In the genomic region with DNA sequence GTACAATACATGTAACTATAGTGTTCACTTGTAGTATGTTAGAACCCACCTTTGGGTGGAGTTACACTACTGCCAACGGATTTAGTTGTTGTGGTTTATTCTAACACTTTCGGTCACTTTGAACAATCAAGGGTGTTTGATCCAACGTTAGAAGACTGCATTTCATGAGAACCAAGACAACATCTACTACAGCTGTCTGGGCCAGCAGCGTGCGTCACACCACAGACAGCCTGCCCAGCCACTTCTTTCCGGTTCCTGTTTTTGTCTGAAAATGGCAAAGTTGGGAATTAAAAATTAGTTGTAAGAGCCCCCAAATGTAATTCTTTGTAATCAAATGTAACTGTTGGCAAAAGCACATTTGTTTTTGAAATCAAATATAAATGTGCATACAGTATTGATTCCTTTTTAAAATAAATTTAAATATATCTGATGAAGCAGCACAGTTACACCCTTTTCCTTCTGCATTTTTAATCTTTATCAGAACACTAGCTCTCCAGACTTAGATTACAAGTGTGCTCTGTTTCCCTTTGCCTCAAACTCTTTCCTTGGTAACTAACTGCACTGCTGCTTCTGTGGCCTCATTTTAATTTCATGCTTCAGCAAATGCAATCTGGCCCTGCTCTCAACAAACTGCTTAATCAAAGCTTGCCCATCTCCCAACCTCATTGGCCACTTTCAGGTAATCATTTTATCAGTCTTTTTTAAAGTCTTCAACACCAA, we compare ENCODE assay signal across 9 cellular contexts.
A peak's percentile ranks its signal among the peaks of the same experiment; 100 is the strongest.
DNase-seq lines count a peak whose midpoint lies in the region; ATAC-seq and TF ChIP-seq lines count a peak whose summit lies in the region.
"Had no signal": no experiment of that assay in that cellular context is flagged by ENCODE, and none has a peak within 500 bp of the region (broad histone marks: within the 10 kb centered on the region; RNA-seq: fewer than 3 reads in every experiment).

No MANE protein-coding gene starts in this region.

- no peaks in the 10 kb centered on the region for H4K20me1 ChIP-seq in PC-9 (ENCODE audit: insufficient read depth)

- no peaks in the 10 kb centered on the region for H3K4me1 ChIP-seq in PC-9 (replicated peaks; ENCODE audit: insufficient read depth)

- no peaks in the 10 kb centered on the region for H3K27me3 ChIP-seq in PC-9 (ENCODE audit: insufficient read depth, low read depth)

- no TSS peak for BruUV-seq in PC-9 (replicated peaks; lab: Mats Ljungman, UMichigan)

- H2AFZ ChIP-seq in PC-9: no peak overlapping the region

- intact Hi-C loops in Right ventricle myocardium inferior (cut with DNase I): no loop called here
- intact Hi-C loops in PC-9 (cut with micrococcal nuclease; ENCODE audit: unreplicated experiment): no loop called here

- H3K27ac ChIP-seq in PC-9: no peak overlapping the region

- H3K4me2 ChIP-seq in PC-9: no peak overlapping the region

- no peaks in the 10 kb centered on the region; the same call in 1 of the 2 replicates for H3K9me2 ChIP-seq in PC-9 (ENCODE audit: insufficient read depth)

- H3K36me3 ChIP-seq in PC-9 (ENCODE audit: low read depth): no peaks in the 10 kb centered on the region

- ATAC-seq in GM19455 (IDR thresholded peaks at IDR 0.05; ENCODE audit: unreplicated experiment) (peak; percentile 93), HG03460 (IDR thresholded peaks at IDR 0.05; ENCODE audit: unreplicated experiment) (peak; percentile 96), Right ventricle myocardium inferior (peak; percentile 44)

- H3F3A ChIP-seq in PC-9 (ENCODE audit: insufficient read depth, low read depth): no peaks in the 10 kb centered on the region

- peak; percentile 51 to 61 for DNase-seq in activated CD4-positive, alpha-beta T cell treated with anti-CD3 and anti-CD28 coated beads, Interleukin-2, amount 50 U/mL, for 48 hours
- DNase-seq in Right ventricle myocardium inferior (ENCODE audit: missing footprints) (peak; percentile 75), EL (no peak), GOT3 (lab: John Stamatoyannopoulos, UW) (no peak), PC-9 (no peak)
- DNase-seq in stimulated activated CD4-positive, alpha-beta T cell treated with anti-CD3 and anti-CD28 coated beads, Interleukin-2, amount 100 ng/mL, for 4 hours (ENCODE audit: low read depth): peak; percentile 41

- H3K9me3 ChIP-seq in PC-9 (ENCODE audit: insufficient read depth, low read depth): no peaks in the 10 kb centered on the region

- no peaks in the 10 kb centered on the region for H3K79me2 ChIP-seq in PC-9 (ENCODE audit: low read depth)

- H3K4me3 ChIP-seq in PC-9: no peak overlapping the region
- H3K4me3 ChIP-seq: lung had no signal

- POLR2A ChIA-PET in PC-9 (lab: Charles Lee; ENCODE audit: unreplicated experiment): no interaction called here

- CTCF ChIA-PET in PC-9 (lab: Charles Lee): no interaction called here

- no peak for TF ChIP-seq CTCF in PC-9 (conservative IDR thresholded peaks at IDR 0.05)

Comparison
In these comparisons a context has a peak if more than half of its experiments do, and no peak if none do; other contexts are left out.
1. ATAC-seq: peak in every context shown above with its lines; median percentile 96 in HG03460; 93 in GM19455; 44 in Right ventricle myocardium inferior.
2. DNase-seq: peak in activated CD4-positive, alpha-beta T cell treated with anti-CD3 and anti-CD28 coated beads, Interleukin-2, amount 50 U/mL, for 48 hours (2 of 2), Right ventricle myocardium inferior (single experiment) and stimulated activated CD4-positive, alpha-beta T cell treated with anti-CD3 and anti-CD28 coated beads, Interleukin-2, amount 100 ng/mL, for 4 hours (single experiment); none in EL (single experiment), GOT3 (single experiment) and PC-9 (0 of 2).